Comparison of ENCODE assay signal across 8 cellular contexts in genomic region chr4:86935499-86935832, GRCh38. TPM values are rescaled to one million over a fixed set of nuclear protein-coding genes. Genes with fewer than 3 reads are reported as not detected.
DNase-seq lines count a peak whose midpoint lies in the region; TF ChIP-seq lines count a peak whose summit lies in the region.

No MANE protein-coding gene starts in this region.

- peak overlapping the region; percentile 85 for H3K27ac ChIP-seq in muscle layer of duodenum (ENCODE audit: low read length)
- peak overlapping the region; percentile 95 for H3K27ac ChIP-seq in urinary bladder (ENCODE audit: low read depth)

- H3K9me3 Mint-ChIP-seq in T-helper 1 cell treated with Interleukin-12 subunit alpha and Interleukin-12 subunit beta and Interleukin-4 antibody, amounts not matched to agents 30 μg/mL and 1 μg/mL, for 36 hours, result no peaks in the 10 kb centered on the region
- H3K9me3 Mint-ChIP-seq in endothelial cell (ENCODE audit: unreplicated experiment), result no peaks in the 10 kb centered on the region

- H3K9me3 ChIP-seq in muscle layer of duodenum (ENCODE audit: control insufficient read depth in 1 of 2, low read length in 2 of 2), result no peaks in the 10 kb centered on the region

- H3K4me1 ChIP-seq in muscle layer of duodenum (ENCODE audit: control insufficient read depth in 1 of 2, insufficient read depth in 2 of 2, low read length in 2 of 2) (peaks cover 7 to 18% of the 10 kb centered on the region in 2 donors), urinary bladder (ENCODE audit: insufficient read depth) (peaks cover 3% of the 10 kb centered on the region)

- no peaks in the 10 kb centered on the region for H3K27me3 ChIP-seq in muscle layer of duodenum (ENCODE audit: low read depth, low read length)

- 1% methylated on average over 21 of the region's 21 CpGs for WGBS in urinary bladder

- H3K4me1 Mint-ChIP-seq in T-helper 1 cell treated with Interleukin-12 subunit alpha and Interleukin-12 subunit beta and Interleukin-4 antibody, amounts not matched to agents 30 μg/mL and 1 μg/mL, for 36 hours (ENCODE audit: low read depth), result peaks cover 47% of the 10 kb centered on the region
- peaks cover 48% of the 10 kb centered on the region for H3K4me1 Mint-ChIP-seq in endothelial cell (ENCODE audit: unreplicated experiment)

- peaks cover 5% of the 10 kb centered on the region for H3K36me3 Mint-ChIP-seq in T-helper 1 cell treated with Interleukin-12 subunit alpha and Interleukin-12 subunit beta and Interleukin-4 antibody, amounts not matched to agents 30 μg/mL and 1 μg/mL, for 36 hours (ENCODE audit: low read depth)
- no peaks in the 10 kb centered on the region for H3K36me3 Mint-ChIP-seq in endothelial cell (ENCODE audit: low read depth, unreplicated experiment)

- peaks cover 5 to 7% of the 10 kb centered on the region in 2 donors for H3K36me3 ChIP-seq in muscle layer of duodenum (ENCODE audit: control insufficient read depth in 1 of 2, insufficient read depth in 2 of 2, low read length in 2 of 2)
- no peaks in the 10 kb centered on the region for H3K36me3 ChIP-seq in urinary bladder (ENCODE audit: insufficient read depth)

- no peaks in the 10 kb centered on the region for H3K27me3 Mint-ChIP-seq in T-helper 1 cell treated with Interleukin-12 subunit alpha and Interleukin-12 subunit beta and Interleukin-4 antibody, amounts not matched to agents 30 μg/mL and 1 μg/mL, for 36 hours (ENCODE audit: low read depth)
- peaks cover 2% of the 10 kb centered on the region for H3K27me3 Mint-ChIP-seq in endothelial cell (ENCODE audit: unreplicated experiment)

- H3K4me3 Mint-ChIP-seq in T-helper 1 cell treated with Interleukin-12 subunit alpha and Interleukin-12 subunit beta and Interleukin-4 antibody, amounts not matched to agents 30 μg/mL and 1 μg/mL, for 36 hours, result peak overlapping the region; percentile 85
- H3K4me3 Mint-ChIP-seq in endothelial cell (ENCODE audit: unreplicated experiment), result peak overlapping the region; percentile 94

- no peak for TF ChIP-seq CTCF in endothelial cell (IDR thresholded peaks at IDR 0.05; ENCODE audit: unreplicated experiment)
- no peak for TF ChIP-seq CTCF in GM10248 (IDR thresholded peaks at IDR 0.05; ENCODE audit: control extremely low read depth, extremely low read depth, low read depth, missing control alignments)

- H3K4me3 ChIP-seq in muscle layer of duodenum (ENCODE audit: low read depth in 1 of 2, low read length in 2 of 2) (peak overlapping the region; percentile 73 to 83), urinary bladder (ENCODE audit: low read depth, low read length) (peak overlapping the region; percentile 82)

- peak overlapping the region; percentile 91 for H3K27ac Mint-ChIP-seq in T-helper 1 cell treated with Interleukin-12 subunit alpha and Interleukin-12 subunit beta and Interleukin-4 antibody, amounts not matched to agents 30 μg/mL and 1 μg/mL, for 36 hours
- peak overlapping the region; percentile 88 for H3K27ac Mint-ChIP-seq in endothelial cell (ENCODE audit: unreplicated experiment)

- POLR2A ChIA-PET in GM10248 (lab: Yijun Ruan, JAX), result interaction anchor here (0.7 to 2.8 kb wide), 5 partner anchors 29 to 341 kb away, joined by 3 to 47 read pairs (median 5); partner anchors contain the start of gene PTPN13

- CTCF ChIA-PET in GM10248 (lab: Yijun Ruan, JAX), result interaction anchor here (0.9 to 9.3 kb wide), 25 partner anchors 9 to 437 kb away, joined by 3 to 106 read pairs (median 4); no protein-coding TSS in a partner anchor

- peak; percentile 26 for DNase-seq in activated gamma-delta T cell treated with Interleukin-2 at 50 U/mL for 16 hours
- DNase-seq in activated gamma-delta T cell (lab: John Stamatoyannopoulos, UW), result no peak
- DNase-seq in endothelial cell (ENCODE audit: low spot score), result no peak
- no peak for DNase-seq in GM10248 (ENCODE audit: extremely low spot score)
- DNase-seq in activated effector memory CD4-positive, alpha-beta T cell treated with anti-CD3 and anti-CD28 coated beads, Interleukin-2, amount 50 U/mL, for 16 hours, result no peak

RNA-seq across cellular contexts. Expression of gene AFF1, which starts 0.7 kb away (rescaled TPM):
- total RNA-seq in endothelial cell (ENCODE audit: unreplicated experiment) (93.1 TPM), urinary bladder (32.8 TPM)
- polyA plus RNA-seq in urinary bladder, result 22.8 TPM

RNA-seq across cellular contexts. Expression of gene C4orf36, which starts 43.2 kb away (rescaled TPM):
- 0.72 TPM for total RNA-seq in endothelial cell (ENCODE audit: unreplicated experiment)
- total RNA-seq in urinary bladder, result 0.63 TPM
- 0.96 TPM for polyA plus RNA-seq in urinary bladder
